In genomic region chr20:50298554-50299324, GRCh38 we compare ENCODE assay signal across 25 cellular contexts.
DNase-seq lines count a peak whose midpoint lies in the region; ATAC-seq and TF ChIP-seq lines count a peak whose summit lies in the region.
"Had no signal": no experiment of that assay in that cellular context is flagged by ENCODE, and none has a peak within 500 bp of the region (broad histone marks: within the 10 kb centered on the region; RNA-seq: fewer than 3 reads in every experiment).

No MANE protein-coding gene starts in this region.

- H3K36me3 ChIP-seq in neutrophil, result no peaks in the 10 kb centered on the region
- H3K36me3 ChIP-seq: HAP-1, ovary had no signal

- TF ChIP-seq POLR2A in lower leg skin (IDR thresholded peaks at IDR 0.05), result no peak

- 50 to 61% methylated on average over 18 to 20 of the region's 20 CpGs for WGBS in lower leg skin, 2 donors

- no peaks in the 10 kb centered on the region for H3K27me3 ChIP-seq in neutrophil
- H3K27me3 ChIP-seq: ovary had no signal

- DNase-seq in CD1c-positive myeloid dendritic cell (ENCODE audit: extremely low spot score) (peak; percentile 44), OCI-M1 (lab: John Stamatoyannopoulos, UW) (peak; percentile 55), fibroblast of villous mesenchyme (ENCODE audit: low read depth) (peak; percentile 61), NCI-H774 (lab: John Stamatoyannopoulos, UW) (no peak), lower leg skin (ENCODE audit: low spot score in 2 of 2) (no peak), NCI-H2227 (lab: John Stamatoyannopoulos, UW; ENCODE audit: unreplicated experiment) (no peak)
- DNase-seq in stimulated activated naive B cell treated with anti-CD40 and anti-IgM and Interleukin-4, amounts not matched to agents 10 μg/mL and 1 μg/mL and 100 μg/mL, for 72 hours, result no peak
- DNase-seq: activated CD4-positive, alpha-beta T cell treated with anti-CD3 and anti-CD28 coated beads for 36 hours; activated CD8-positive, alpha-beta memory T cell treated with anti-CD3 and anti-CD28 coated beads, Interleukin-2, amount 50 U/mL, for 48 hours; activated naive CD4-positive, alpha-beta T cell treated with anti-CD3 and anti-CD28 coated beads for 36 hours; Caco-2; hippocampal formation; kidney glomerular epithelial cell; mucosa of descending colon; NCI-H1092 treated with DMSO at 0.1 percent for 48 hours; NCI-H2081 treated with DMSO at 0.1 percent for 48 hours; NCI-H524; PC-9; stimulated activated CD4-positive, alpha-beta T cell treated with anti-CD3 and anti-CD28 coated beads, Interleukin-4, amount 100 ng/mL, for 4 hours; substantia nigra; T-helper 9 cell had no signal

- H3K9me3 Mint-ChIP-seq in stimulated activated naive B cell treated with anti-CD40 and anti-IgM and Interleukin-4, amounts not matched to agents 10 μg/mL and 1 μg/mL and 100 μg/mL, for 72 hours, result no peaks in the 10 kb centered on the region
- H3K9me3 Mint-ChIP-seq: activated naive CD4-positive, alpha-beta T cell treated with anti-CD3 and anti-CD28 coated beads for 36 hours had no signal

- H3K4me1 Mint-ChIP-seq in stimulated activated naive B cell treated with anti-CD40 and anti-IgM and Interleukin-4, amounts not matched to agents 10 μg/mL and 1 μg/mL and 100 μg/mL, for 72 hours, result peaks cover 18 to 23% of the 10 kb centered on the region in 2 donors

- no peak overlapping the region for H3K4me3 ChIP-seq in fibroblast of villous mesenchyme (ENCODE audit: low read depth, low read length)
- H3K4me3 ChIP-seq in neutrophil (ENCODE audit: low read depth in 1 of 2, low read length in 1 of 2), result peak overlapping the region; percentile 45 to 49
- no peak overlapping the region for H3K4me3 ChIP-seq in lower leg skin (ENCODE audit: low read depth, poor library complexity, severe bottlenecking)
- H3K4me3 ChIP-seq: HAP-1, mucosa of descending colon, ovary, PC-9, SK-N-MC had no signal

- TF ChIP-seq CTCF in fibroblast of villous mesenchyme (IDR thresholded peaks at IDR 0.05; ENCODE audit: insufficient read depth, low read depth, low read length) (no peak), neutrophil (IDR thresholded peaks at IDR 0.05) (no peak), lower leg skin (IDR thresholded peaks at IDR 0.05) (no peak)

- intact Hi-C loops in lower leg skin (cut with DNase I; ENCODE audit: low total_unique reads), result no loop called here

- H3K4me1 ChIP-seq in neutrophil (ENCODE audit: control insufficient read depth in 1 of 2, insufficient read depth in 1 of 2, low read depth in 1 of 2, low read length in 1 of 2), result peaks cover 47 to 51% of the 10 kb centered on the region in 2 experiments
- H3K4me1 ChIP-seq: HAP-1 had no signal

- H3K4me3 Mint-ChIP-seq in stimulated activated naive B cell treated with anti-CD40 and anti-IgM and Interleukin-4, amounts not matched to agents 10 μg/mL and 1 μg/mL and 100 μg/mL, for 72 hours, result no peak overlapping the region
- H3K4me3 Mint-ChIP-seq: activated CD4-positive, alpha-beta T cell treated with anti-CD3 and anti-CD28 coated beads for 36 hours; activated naive CD4-positive, alpha-beta T cell treated with anti-CD3 and anti-CD28 coated beads for 36 hours had no signal

- no peak for ATAC-seq in stimulated activated naive B cell treated with anti-CD40 and anti-IgM and Interleukin-4, amounts not matched to agents 10 μg/mL and 1 μg/mL and 100 μg/mL, for 72 hours (replicated peaks)
- ATAC-seq: activated CD4-positive, alpha-beta T cell treated with anti-CD3 and anti-CD28 coated beads for 36 hours; mucosa of descending colon had no signal

- H3K27ac Mint-ChIP-seq in stimulated activated naive B cell treated with anti-CD40 and anti-IgM and Interleukin-4, amounts not matched to agents 10 μg/mL and 1 μg/mL and 100 μg/mL, for 72 hours, result no peak overlapping the region
- H3K27ac Mint-ChIP-seq: activated naive CD4-positive, alpha-beta T cell treated with anti-CD3 and anti-CD28 coated beads for 36 hours had no signal

- H3K9me3 ChIP-seq in neutrophil, result no peaks in the 10 kb centered on the region
- H3K9me3 ChIP-seq: Caco-2, HAP-1, mucosa of descending colon, ovary had no signal

- H3K36me3 Mint-ChIP-seq in stimulated activated naive B cell treated with anti-CD40 and anti-IgM and Interleukin-4, amounts not matched to agents 10 μg/mL and 1 μg/mL and 100 μg/mL, for 72 hours, result no peaks in the 10 kb centered on the region

- H3K27ac ChIP-seq in neutrophil, result peak overlapping the region; percentile 96
- H3K27ac ChIP-seq: ovary, PC-9, SK-N-MC had no signal

- H3K27me3 Mint-ChIP-seq in stimulated activated naive B cell treated with anti-CD40 and anti-IgM and Interleukin-4, amounts not matched to agents 10 μg/mL and 1 μg/mL and 100 μg/mL, for 72 hours, result peaks cover 40 to 67% of the 10 kb centered on the region in 2 donors

Comparison
In these comparisons a context has a peak if more than half of its experiments do, and no peak if none do; other contexts are left out.
1. DNase-seq: peak in CD1c-positive myeloid dendritic cell (single experiment), OCI-M1 (single experiment) and fibroblast of villous mesenchyme (single experiment); none in NCI-H774 (single experiment), lower leg skin (0 of 2), NCI-H2227 (single experiment) and stimulated activated naive B cell treated with anti-CD40 and anti-IgM and Interleukin-4, amounts not matched to agents 10 μg/mL and 1 μg/mL and 100 μg/mL, for 72 hours (single experiment).
2. H3K4me3 ChIP-seq: peak in neutrophil (2 of 2); none in fibroblast of villous mesenchyme (single experiment) and lower leg skin (single experiment).